18 cellular contexts compared by ENCODE assay signal in the genomic region with DNA sequence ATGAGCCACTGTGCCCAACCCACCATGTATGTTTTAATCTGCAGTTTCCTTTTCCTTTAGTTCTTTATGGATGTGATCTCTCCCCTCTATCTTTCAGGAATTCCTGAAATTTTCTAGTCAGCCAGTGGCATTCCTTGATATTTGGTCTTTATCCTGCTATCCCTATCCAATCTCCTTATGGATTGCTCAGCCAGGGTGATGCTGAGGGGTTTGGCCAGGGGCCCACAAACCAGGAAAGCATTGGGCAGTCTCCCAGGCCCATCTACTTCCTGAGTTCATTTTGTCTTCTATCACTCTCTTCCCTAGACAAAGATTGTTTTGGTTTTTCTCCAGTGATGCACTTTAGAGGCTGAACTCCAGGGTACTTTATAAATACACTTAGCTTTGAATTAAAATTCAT.
A peak's percentile ranks its signal among the peaks of the same experiment; 100 is the strongest.
DNase-seq lines count a peak whose midpoint lies in the region; ATAC-seq, FAIRE-seq and TF ChIP-seq lines count a peak whose summit lies in the region.
"Had no signal": no experiment of that assay in that cellular context is flagged by ENCODE, and none has a peak within 500 bp of the region (broad histone marks: within the 10 kb centered on the region; RNA-seq: fewer than 3 reads in every experiment).

No MANE protein-coding gene starts in this region.

- H3K4me3 ChIP-seq in AG10803 (ENCODE audit: low read length), result no peak overlapping the region
- no peak overlapping the region for H3K4me3 ChIP-seq in astrocyte (ENCODE audit: insufficient read depth, low read depth, low read length)
- no peak overlapping the region for H3K4me3 ChIP-seq in mesendoderm (ENCODE audit: low read length)
- H3K4me3 ChIP-seq in psoas muscle, result no peak overlapping the region
- H3K4me3 ChIP-seq: BLaER1 treated with 17β-estradiol and CSF1 and Interleukin-3, amounts not matched to agents 10 nM and 100 nM; GM12878 had no signal

- H2AFZ ChIP-seq in astrocyte (ENCODE audit: low read depth, low read length), result no peak overlapping the region

- H3K27ac ChIP-seq in astrocyte (ENCODE audit: low read depth, low read length) (no peak overlapping the region), mesendoderm (ENCODE audit: low read depth, low read length) (no peak overlapping the region), psoas muscle (no peak overlapping the region)
- H3K27ac ChIP-seq: BLaER1 treated with 17β-estradiol and CSF1 and Interleukin-3, amounts not matched to agents 10 nM and 100 nM; HL-60 had no signal

- H3K9me3 ChIP-seq in astrocyte (ENCODE audit: insufficient read depth, low read depth, low read length) (no peaks in the 10 kb centered on the region), psoas muscle (no peaks in the 10 kb centered on the region)

- peak; percentile 19 for DNase-seq in AG10803 (ENCODE audit: low read depth)
- peak; percentile 8 for DNase-seq in HT1080 (ENCODE audit: low read depth)
- DNase-seq in astrocyte (ENCODE audit: low read depth), result peak; percentile 26
- peak; percentile 7 for DNase-seq in mesendoderm
- no peak for DNase-seq in psoas muscle
- no peak for DNase-seq in GDM1 (lab: John Stamatoyannopoulos, UW)
- no peak for DNase-seq in glomerular visceral epithelial cell (ENCODE audit: extremely low spot score)
- DNase-seq: 8988T; CD4-positive, CD25-positive, alpha-beta regulatory T cell; DMS53 had no signal

- H2BK120ac ChIP-seq in mesendoderm (ENCODE audit: low read depth, low read length), result no peak overlapping the region

- H3K9ac ChIP-seq in astrocyte (ENCODE audit: low read length) (no peak overlapping the region), mesendoderm (ENCODE audit: low read length) (no peak overlapping the region)
- H3K9ac ChIP-seq: BLaER1 treated with 17β-estradiol and CSF1 and Interleukin-3, amounts not matched to agents 10 nM and 100 nM had no signal

- H3K36me3 ChIP-seq in astrocyte (ENCODE audit: insufficient read depth, low read length) (no peaks in the 10 kb centered on the region), mesendoderm (ENCODE audit: control insufficient read depth, insufficient read depth, low read length) (no peaks in the 10 kb centered on the region), psoas muscle (ENCODE audit: insufficient read depth in 1 of 2, low read depth in 1 of 2) (no peaks in the 10 kb centered on the region)

- FAIRE-seq in astrocyte (lab: Jason Lieb, UNC), result no peak
- FAIRE-seq: GM12878, GM19239, H54 had no signal

- H4K8ac ChIP-seq in mesendoderm (ENCODE audit: low read depth, low read length), result no peak overlapping the region

- H3K27me3 ChIP-seq in astrocyte (ENCODE audit: insufficient read depth, low read length) (no peaks in the 10 kb centered on the region), mesendoderm (ENCODE audit: insufficient read depth, low read length, poor library complexity) (no peaks in the 10 kb centered on the region), psoas muscle (ENCODE audit: insufficient read depth in 3 of 3, low read length in 2 of 3) (no peaks in the 10 kb centered on the region)
- H3K27me3 ChIP-seq: BLaER1 treated with 17β-estradiol and CSF1 and Interleukin-3, amounts not matched to agents 10 nM and 100 nM had no signal

- H3K4me3 Mint-ChIP-seq in astrocyte (ENCODE audit: unreplicated experiment), result no peak overlapping the region
- H3K4me3 Mint-ChIP-seq: CD4-positive, CD25-positive, alpha-beta regulatory T cell; IgD-negative memory B cell had no signal

- no peak overlapping the region for H2BK5ac ChIP-seq in mesendoderm (ENCODE audit: low read length)

- TF ChIP-seq CTCF in AG10803 (conservative IDR thresholded peaks at IDR 0.05; ENCODE audit: low read length), result no peak
- TF ChIP-seq CTCF in astrocyte (IDR thresholded peaks at IDR 0.05; ENCODE audit: insufficient read depth, low read depth, low read length), result no peak
- no peak for TF ChIP-seq CTCF in psoas muscle (IDR thresholded peaks at IDR 0.05)

- peaks cover 16% of the 10 kb centered on the region for H3K36me3 Mint-ChIP-seq in astrocyte (ENCODE audit: low read depth, unreplicated experiment)

- H4K20me1 ChIP-seq in astrocyte (ENCODE audit: insufficient read depth, low read length), result no peaks in the 10 kb centered on the region
- H4K20me1 ChIP-seq: BLaER1 treated with 17β-estradiol and CSF1 and Interleukin-3, amounts not matched to agents 10 nM and 100 nM had no signal

- ATAC-seq in psoas muscle, result no peak
- no peak for ATAC-seq in GM21447 (IDR thresholded peaks at IDR 0.05; ENCODE audit: unreplicated experiment)
- ATAC-seq: GM12878, HCT116 had no signal

- H3K27ac Mint-ChIP-seq in astrocyte (ENCODE audit: unreplicated experiment), result no peak overlapping the region
- H3K27ac Mint-ChIP-seq: CD4-positive, CD25-positive, alpha-beta regulatory T cell; IgD-negative memory B cell had no signal

- H3K4me2 ChIP-seq in astrocyte (ENCODE audit: low read length) (no peak overlapping the region), mesendoderm (ENCODE audit: low read length) (no peak overlapping the region)
- H3K4me2 ChIP-seq: BLaER1 treated with 17β-estradiol and CSF1 and Interleukin-3, amounts not matched to agents 10 nM and 100 nM had no signal

- H3K27me3 Mint-ChIP-seq in astrocyte (ENCODE audit: low read depth, unreplicated experiment), result no peaks in the 10 kb centered on the region
- H3K27me3 Mint-ChIP-seq: CD4-positive, CD25-positive, alpha-beta regulatory T cell; IgD-negative memory B cell had no signal

- H3K18ac ChIP-seq in mesendoderm (ENCODE audit: low read length), result no peak overlapping the region

- no peaks in the 10 kb centered on the region for H3K79me2 ChIP-seq in astrocyte (ENCODE audit: insufficient read depth, low read length)
- no peaks in the 10 kb centered on the region for H3K79me2 ChIP-seq in mesendoderm (ENCODE audit: control insufficient read depth, insufficient read depth, low read length)

- intact Hi-C loops in psoas muscle (cut with DNase I), result no loop called here

- H2AK5ac ChIP-seq in mesendoderm (ENCODE audit: low read length), result no peak overlapping the region

- no peaks in the 10 kb centered on the region for H3K4me1 Mint-ChIP-seq in astrocyte (ENCODE audit: low read depth, unreplicated experiment)
- H3K4me1 Mint-ChIP-seq: IgD-negative memory B cell had no signal

- no peaks in the 10 kb centered on the region for H3K9me3 Mint-ChIP-seq in astrocyte (ENCODE audit: unreplicated experiment)
- H3K9me3 Mint-ChIP-seq: CD4-positive, CD25-positive, alpha-beta regulatory T cell had no signal

- no peaks in the 10 kb centered on the region for H3K79me1 ChIP-seq in mesendoderm (ENCODE audit: low read length)

- no peak overlapping the region for H3K56ac ChIP-seq in mesendoderm (ENCODE audit: low read length)

- H3K4me1 ChIP-seq in astrocyte (ENCODE audit: insufficient read depth, low read length), result no peaks in the 10 kb centered on the region
- H3K4me1 ChIP-seq in mesendoderm (ENCODE audit: control insufficient read depth, low read depth, low read length), result no peaks in the 10 kb centered on the region
- H3K4me1 ChIP-seq in psoas muscle, result no peaks in the 10 kb centered on the region
- H3K4me1 ChIP-seq: BLaER1 treated with 17β-estradiol and CSF1 and Interleukin-3, amounts not matched to agents 10 nM and 100 nM had no signal

- no peak overlapping the region for H3K4ac ChIP-seq in mesendoderm (ENCODE audit: low read depth, low read length)

- H4K5ac ChIP-seq in mesendoderm (ENCODE audit: low read length), result no peak overlapping the region

- no peak overlapping the region for H2BK15ac ChIP-seq in mesendoderm (replicated peaks; ENCODE audit: low read depth)

- no peak overlapping the region for H3K23ac ChIP-seq in mesendoderm (ENCODE audit: low read length)

Comparison
In these comparisons a context has a peak if more than half of its experiments do, and no peak if none do; other contexts are left out.
1. DNase-seq: peak in AG10803 (single experiment), HT1080 (single experiment), astrocyte (single experiment) and mesendoderm (single experiment); none in psoas muscle (0 of 2), GDM1 (single experiment) and glomerular visceral epithelial cell (single experiment).